ENCODE assay signal across 9 cellular contexts in the genomic region with DNA sequence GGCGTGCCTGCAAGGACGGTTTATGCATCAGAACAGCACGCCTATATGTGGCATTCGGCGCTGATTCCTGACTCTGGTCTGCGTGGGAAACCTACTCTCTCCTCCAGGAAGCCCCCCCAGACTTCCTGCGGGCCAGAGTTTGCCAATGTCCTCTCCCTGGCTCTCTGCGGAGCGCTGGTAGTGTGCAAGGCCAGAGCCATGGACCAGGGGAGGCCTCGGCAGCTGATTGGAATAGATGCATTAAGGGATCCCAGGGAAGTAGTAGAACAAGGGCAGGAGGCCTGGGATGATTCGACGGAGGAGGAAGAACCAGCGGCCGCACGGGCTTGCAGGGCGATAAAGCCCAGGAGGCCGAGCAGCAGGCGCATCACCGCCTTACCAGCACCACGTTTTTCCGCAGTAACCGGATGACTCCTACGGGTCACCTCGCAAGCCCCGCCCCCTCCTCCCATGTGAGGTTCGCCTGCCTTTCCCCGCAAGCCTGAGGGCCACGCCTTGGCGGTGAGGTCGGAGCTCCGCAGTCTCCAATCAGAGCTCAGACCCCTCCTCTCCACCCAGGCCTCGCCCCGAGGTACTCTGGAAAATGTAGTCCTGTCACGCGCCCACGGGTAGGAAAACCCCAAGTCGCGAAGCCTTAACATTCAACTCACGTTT. TPM values are rescaled to one million over a fixed set of nuclear protein-coding genes. Genes with fewer than 3 reads are reported as not detected.
DNase-seq lines count a peak whose midpoint lies in the region; ATAC-seq and TF ChIP-seq lines count a peak whose summit lies in the region.
"Had no signal": no experiment of that assay in that cellular context is flagged by ENCODE, and none has a peak within 500 bp of the region (broad histone marks: within the 10 kb centered on the region; RNA-seq: fewer than 3 reads in every experiment).

No MANE protein-coding gene starts in this region.

- H3K4me1 Mint-ChIP-seq in dendritic cell treated with granulocyte-macrophage colony-stimulating factor and Interleukin-4, amounts not matched to agents 40 ng/mL and 50 ng/mL, for 4 days (ENCODE audit: low read depth) = peaks cover 36% of the 10 kb centered on the region

- ATAC-seq in lower lobe of right lung = no peak

- H3K4me3 Mint-ChIP-seq in dendritic cell treated with granulocyte-macrophage colony-stimulating factor and Interleukin-4, amounts not matched to agents 40 ng/mL and 50 ng/mL, for 4 days = peak overlapping the region; percentile 20

- no peaks in the 10 kb centered on the region for H3K36me3 ChIP-seq in lower lobe of right lung
- H3K36me3 ChIP-seq in effector memory CD4-positive, alpha-beta T cell (ENCODE audit: control insufficient read depth, insufficient read depth, low read length) = no peaks in the 10 kb centered on the region

- peaks cover 56% of the 10 kb centered on the region for H3K27me3 Mint-ChIP-seq in dendritic cell treated with granulocyte-macrophage colony-stimulating factor and Interleukin-4, amounts not matched to agents 40 ng/mL and 50 ng/mL, for 4 days

- DNase-seq in HEK293T (ENCODE audit: extremely low spot score) = peak; percentile 91
- DNase-seq in activated CD4-positive, CD25-positive, alpha-beta regulatory T cell treated with anti-CD3 and anti-CD28 coated beads, Interleukin-2, amount 50 U/mL, for 72 hours = peak; percentile 56
- peak; percentile 83 for DNase-seq in lower lobe of right lung
- DNase-seq in stimulated activated CD8-positive, alpha-beta memory T cell treated with anti-CD3 and anti-CD28 coated beads, Interleukin-4, amount 100 ng/mL, for 1 hour (ENCODE audit: low read depth in 2 of 2, low spot score in 1 of 2) = peak; percentile 33 to 55
- DNase-seq in mesenteric fat pad (ENCODE audit: low spot score) = no peak
- DNase-seq in T1000 (lab: John Stamatoyannopoulos, UW) = no peak
- no peak for DNase-seq in effector memory CD4-positive, alpha-beta T cell

- no peak overlapping the region for H3K27ac ChIP-seq in lower lobe of right lung
- H3K27ac ChIP-seq in effector memory CD4-positive, alpha-beta T cell (ENCODE audit: insufficient read depth, low read length, poor library complexity, severe bottlenecking) = no peak overlapping the region

- peaks cover 28% of the 10 kb centered on the region for H3K4me1 ChIP-seq in lower lobe of right lung
- H3K4me1 ChIP-seq in effector memory CD4-positive, alpha-beta T cell (ENCODE audit: control insufficient read depth, insufficient read depth, low read length, poor library complexity, severe bottlenecking) = peaks cover 19% of the 10 kb centered on the region

- H3K27ac Mint-ChIP-seq in dendritic cell treated with granulocyte-macrophage colony-stimulating factor and Interleukin-4, amounts not matched to agents 40 ng/mL and 50 ng/mL, for 4 days = peak overlapping the region; percentile 42

- no peak for TF ChIP-seq CTCF in lower lobe of right lung (IDR thresholded peaks at IDR 0.05)

- CTCF ChIA-PET in HEK293T (lab: Yijun Ruan, JAX) = no interaction called here

- H3K9me3 ChIP-seq in lower lobe of right lung = no peaks in the 10 kb centered on the region
- no peaks in the 10 kb centered on the region for H3K9me3 ChIP-seq in effector memory CD4-positive, alpha-beta T cell (ENCODE audit: control insufficient read depth, low read length)

- peaks cover 20% of the 10 kb centered on the region for H3K27me3 ChIP-seq in lower lobe of right lung (ENCODE audit: low read depth)
- H3K27me3 ChIP-seq in effector memory CD4-positive, alpha-beta T cell (replicated peaks; ENCODE audit: control insufficient read depth, insufficient read depth, low read length, poor library complexity, severe bottlenecking) = peaks cover 24% of the 10 kb centered on the region

- no peak overlapping the region for H3K4me3 ChIP-seq in lower lobe of right lung
- H3K4me3 ChIP-seq in effector memory CD4-positive, alpha-beta T cell (ENCODE audit: insufficient read depth, low read depth, low read length, poor library complexity, severe bottlenecking) = no peak overlapping the region

- no peaks in the 10 kb centered on the region for H3K9me3 Mint-ChIP-seq in dendritic cell treated with granulocyte-macrophage colony-stimulating factor and Interleukin-4, amounts not matched to agents 40 ng/mL and 50 ng/mL, for 4 days

- peaks cover 5% of the 10 kb centered on the region for H3K36me3 Mint-ChIP-seq in dendritic cell treated with granulocyte-macrophage colony-stimulating factor and Interleukin-4, amounts not matched to agents 40 ng/mL and 50 ng/mL, for 4 days (ENCODE audit: low read depth)

- POLR2A ChIA-PET in HEK293T (lab: Yijun Ruan, JAX) = interaction anchor here (0.5 to 1.6 kb wide), 8 partner anchors 8 to 416 kb away, joined by 3 to 8 read pairs (median 3); partner anchors contain the start of genes JOSD2 and SHANK1

- intact Hi-C loops in dendritic cell treated with granulocyte-macrophage colony-stimulating factor and Interleukin-4, amounts not matched to agents 40 ng/mL and 50 ng/mL, for 4 days (cut with micrococcal nuclease) = loop anchor here (10.0 kb wide), 1 partner anchor 77 kb away; no protein-coding TSS in a partner anchor
- intact Hi-C loops in lower lobe of right lung (cut with DNase I) = no loop called here

TF ChIP-seq in HEK293T, 16 proteins besides CTCF, POLR2A, EP300 and RAD21:
- no peak for TF ChIP-seq SUZ12 (IDR thresholded peaks at IDR 0.05)
- no peak for TF ChIP-seq FOXA1 (IDR thresholded peaks at IDR 0.05)
- no peak for TF ChIP-seq ELF4 (IDR thresholded peaks at IDR 0.05)
- TF ChIP-seq BHLHE40 (IDR thresholded peaks at IDR 0.05; ENCODE audit: borderline replicate concordance) = no peak
- no peak for TF ChIP-seq FOXK2 (IDR thresholded peaks at IDR 0.05)
- TF ChIP-seq TARDBP (IDR thresholded peaks at IDR 0.05) = no peak
- no peak for TF ChIP-seq SP1 (IDR thresholded peaks at IDR 0.05)
- TF ChIP-seq CTBP1 (IDR thresholded peaks at IDR 0.05; ENCODE audit: borderline replicate concordance) = no peak
- TF ChIP-seq LEF1 (IDR thresholded peaks at IDR 0.05; ENCODE audit: borderline replicate concordance) = no peak
- no peak for TF ChIP-seq PKNOX1 (IDR thresholded peaks at IDR 0.05)
- TF ChIP-seq NFRKB (IDR thresholded peaks at IDR 0.05) = no peak
- 0 out of 2 replicates have a peak, but pooled peaks have one; percentile 18 for TF ChIP-seq HDGF (IDR thresholded peaks at IDR 0.05; ENCODE audit: borderline replicate concordance)
- no peak for TF ChIP-seq FOXM1 (IDR thresholded peaks at IDR 0.05; ENCODE audit: borderline replicate concordance)
- TF ChIP-seq L3MBTL2 (conservative IDR thresholded peaks at IDR 0.05) = peak; percentile 74
- TF ChIP-seq ARNT (IDR thresholded peaks at IDR 0.05) = no peak
- TF ChIP-seq ZNF384 (IDR thresholded peaks at IDR 0.05) = no peak

RNA-seq across cellular contexts. Expression of gene CLEC11A, which starts 5.0 kb away (rescaled TPM):
- total RNA-seq in lower lobe of right lung = 9.8 TPM
- total RNA-seq in mesenteric fat pad = 13.2 TPM

RNA-seq across cellular contexts. Expression of gene SHANK1, which starts 8.6 kb away (rescaled TPM):
- 0.71 TPM for total RNA-seq in lower lobe of right lung
- total RNA-seq in mesenteric fat pad = 0.74 TPM

RNA-seq across cellular contexts. Expression of gene GPR32, which starts 42.1 kb away (rescaled TPM):
- total RNA-seq in lower lobe of right lung (not detected), mesenteric fat pad (not detected)
- total RNA-seq: subcutaneous adipose tissue had no signal

Comparison
In these comparisons a context has a peak if more than half of its experiments do, and no peak if none do; other contexts are left out.
1. DNase-seq: peak in HEK293T (single experiment), activated CD4-positive, CD25-positive, alpha-beta regulatory T cell treated with anti-CD3 and anti-CD28 coated beads, Interleukin-2, amount 50 U/mL, for 72 hours (single experiment), lower lobe of right lung (single experiment) and stimulated activated CD8-positive, alpha-beta memory T cell treated with anti-CD3 and anti-CD28 coated beads, Interleukin-4, amount 100 ng/mL, for 1 hour (2 of 2); none in mesenteric fat pad (single experiment), T1000 (single experiment) and effector memory CD4-positive, alpha-beta T cell (0 of 3).